In genomic region chr1:24118410-24119242, GRCh38 we compare ENCODE assay signal across 24 cellular contexts. TPM values are rescaled to one million over a fixed set of nuclear protein-coding genes. Genes with fewer than 3 reads are reported as not detected.
A peak's percentile ranks its signal among the peaks of the same experiment; 100 is the strongest.
DNase-seq lines count a peak whose midpoint lies in the region; ATAC-seq, FAIRE-seq and TF ChIP-seq lines count a peak whose summit lies in the region.
"Had no signal": no experiment of that assay in that cellular context is flagged by ENCODE, and none has a peak within 500 bp of the region (broad histone marks: within the 10 kb centered on the region; RNA-seq: fewer than 3 reads in every experiment).

No MANE protein-coding gene starts in this region.

- peak; percentile 43 for DNase-seq in DMS53 treated with DMSO at 0.1 percent for 48 hours (lab: John Stamatoyannopoulos, UW; ENCODE audit: unreplicated experiment)
- DNase-seq in RWPE1 (ENCODE audit: low spot score): no peak
- DNase-seq in HepG2 (ENCODE audit: low spot score): peak; percentile 75
- DNase-seq in spleen: peak; percentile 39
- DNase-seq in NCI-H526 (lab: John Stamatoyannopoulos, UW): no peak
- no peak for DNase-seq in endodermal cell
- DNase-seq in GF-D8 (lab: John Stamatoyannopoulos, UW): no peak
- DNase-seq: activated CD4-positive, alpha-beta T cell treated with anti-CD3 and anti-CD28 coated beads, Interleukin-2, amount 10 ng/mL, durations not matched to agents 7 days and 5 days; activated naive CD4-positive, alpha-beta T cell treated with anti-CD3 and anti-CD28 coated beads for 36 hours; activated T-cell treated with anti-CD3 and anti-CD28 coated beads, Interleukin-2, amount 50 U/mL, for 72 hours; amygdala; glutamatergic neuron; naive B cell; NCI-H1694; NCI-H524; RPMI8226; stimulated activated CD4-positive, alpha-beta T cell treated with anti-CD3 and anti-CD28 coated beads, Interleukin-2, amount 100 ng/mL, for 48 hours; T-helper 2 cell had no signal

- H3K9me3 Mint-ChIP-seq in endodermal cell: no peaks in the 10 kb centered on the region
- H3K9me3 Mint-ChIP-seq: activated CD4-positive, alpha-beta T cell treated with anti-CD3 and anti-CD28 coated beads, Interleukin-2, amount 10 ng/mL, durations not matched to agents 7 days and 5 days; activated naive CD4-positive, alpha-beta T cell treated with anti-CD3 and anti-CD28 coated beads for 36 hours; activated T-cell treated with anti-CD3 and anti-CD28 coated beads, Interleukin-2, amount 50 U/mL, for 72 hours; dendritic cell treated with granulocyte-macrophage colony-stimulating factor and Interleukin-4, amounts not matched to agents 40 ng/mL and 50 ng/mL, for 4 days; GM23338; naive B cell; stimulated activated memory B cell treated with anti-CD40 and anti-IgM and Interleukin-4, amounts not matched to agents 10 μg/mL and 1 μg/mL and 100 μg/mL, for 72 hours had no signal

- no peaks in the 10 kb centered on the region for H3K27me3 Mint-ChIP-seq in endodermal cell (ENCODE audit: insufficient read depth)

- in situ Hi-C loops in HepG2 (cut with HindIII; ENCODE audit: extremely low pct_ligation_motif_present, low pct_unique_long_range_greater_than_20kb): no loop called here

- no TSS peak for BruUV-seq in HepG2 (replicated peaks; lab: Mats Ljungman, UMichigan)

- POLR2A ChIA-PET in RWPE1 (lab: Yijun Ruan, JAX; ENCODE audit: low non-redundant PET): interaction anchor here (0.6 kb wide), 1 partner anchor 123 kb away, joined by 4 read pairs; no protein-coding TSS in a partner anchor
- POLR2A ChIA-PET in HepG2 (lab: Yijun Ruan, JAX): interaction anchor here (1.2 to 4.3 kb wide), 5 partner anchors 11 to 69 kb away, joined by 3 to 44 read pairs (median 7); partner anchors contain the start of gene IL22RA1

- H3K27me3 ChIP-seq in HepG2 (ENCODE audit: control insufficient read depth in 1 of 2, insufficient read depth in 2 of 2, low read length in 2 of 2) (0 out of 5 replicates have a peak, but pooled peaks cover 0 to under 1% of the 10 kb centered on the region in 2 experiments), spleen (replicated peaks in 1 of 7) (peaks cover 0 to 69% (median 0%) of the 10 kb centered on the region in 7 donors), endodermal cell (ENCODE audit: control insufficient read depth, insufficient read depth, low read length, poor library complexity, severe bottlenecking) (peaks cover 5% of the 10 kb centered on the region)

- no peaks in the 10 kb centered on the region for H3K79me2 ChIP-seq in HepG2 (ENCODE audit: insufficient read depth, low read length)

- intact Hi-C loops in HepG2 (cut with micrococcal nuclease; ENCODE audit: unreplicated experiment): no loop called here
- intact Hi-C loops in spleen (cut with DNase I; ENCODE audit: low total_unique reads): no loop called here

- H3K4me2 ChIP-seq in HepG2 (ENCODE audit: low read depth, low read length): peak overlapping the region; percentile 66
- H3K4me2 ChIP-seq: GM23338, KMS-11 had no signal

- H3K27ac ChIP-seq in RWPE1: peak overlapping the region; percentile 98
- peak overlapping the region; percentile 79 for H3K27ac ChIP-seq in HepG2 (ENCODE audit: extremely low read length, insufficient read depth, low read length)
- H3K27ac ChIP-seq in spleen: no peak overlapping the region
- H3K27ac ChIP-seq in endodermal cell (ENCODE audit: low read depth, low read length): no peak overlapping the region
- H3K27ac ChIP-seq: KMS-11, SK-N-MC had no signal

- TF ChIP-seq EP300 in HepG2 (IDR thresholded peaks at IDR 0.05; ENCODE audit: low read depth in 2 of 2, low read length in 2 of 2) (peak in 1 of 2 experiments; percentile 84; a peak in 2 of 4 replicates), HepG2 (CRISPR knock-in tag; IDR thresholded peaks at IDR 0.05; ENCODE audit: borderline replicate concordance) (peak; percentile 67; the same call in 1 of the 2 replicates)

- H4K20me1 ChIP-seq in HepG2 (ENCODE audit: insufficient read depth, low read length): no peaks in the 10 kb centered on the region

- no peak for TF ChIP-seq POLR2A in HepG2 (IDR thresholded peaks at IDR 0.05; ENCODE audit: insufficient read depth in 1 of 2, low read depth in 2 of 2, low read length in 2 of 2)
- TF ChIP-seq POLR2A in spleen (IDR thresholded peaks at IDR 0.05): no peak

- TF ChIP-seq RAD21 in HepG2 (CRISPR knock-in tag; IDR thresholded peaks at IDR 0.05): no peak

- H3K9me3 ChIP-seq in HepG2 (ENCODE audit: low read length) (no peaks in the 10 kb centered on the region), spleen (no peaks in the 10 kb centered on the region), endodermal cell (ENCODE audit: control insufficient read depth, low read length) (no peaks in the 10 kb centered on the region)

- H3K4me3 ChIP-seq in HepG2 (replicated peaks in 1 of 3; ENCODE audit: insufficient read depth in 1 of 3, low read depth in 2 of 3, low read length in 3 of 3) (peak overlapping the region in 1 of 3 experiments; percentile 27; a peak in 2 of 6 replicates), spleen (no peak overlapping the region), endodermal cell (ENCODE audit: low read length) (no peak overlapping the region)
- H3K4me3 ChIP-seq: GM23338, SK-N-MC had no signal

- H3K27ac Mint-ChIP-seq in endodermal cell: no peak overlapping the region
- H3K27ac Mint-ChIP-seq: activated CD4-positive, alpha-beta T cell treated with anti-CD3 and anti-CD28 coated beads, Interleukin-2, amount 10 ng/mL, durations not matched to agents 7 days and 5 days; activated naive CD4-positive, alpha-beta T cell treated with anti-CD3 and anti-CD28 coated beads for 36 hours; activated T-cell treated with anti-CD3 and anti-CD28 coated beads, Interleukin-2, amount 50 U/mL, for 72 hours; CD14-positive monocyte; dendritic cell treated with granulocyte-macrophage colony-stimulating factor and Interleukin-4, amounts not matched to agents 40 ng/mL and 50 ng/mL, for 4 days; GM23338; naive B cell; stimulated activated memory B cell treated with anti-CD40 and anti-IgM and Interleukin-4, amounts not matched to agents 10 μg/mL and 1 μg/mL and 100 μg/mL, for 72 hours had no signal

- H3K9ac ChIP-seq in HepG2 (ENCODE audit: insufficient read depth, low read depth, low read length): no peak overlapping the region
- no peak overlapping the region for H3K9ac ChIP-seq in endodermal cell (ENCODE audit: extremely low read depth, low read length, poor library complexity, severe bottlenecking)
- H3K9ac ChIP-seq: KMS-11 had no signal

- WGBS in HepG2 (ENCODE audit: low lambda C conversion rate): 24% methylated on average over 8 of the region's 8 CpGs
- 67 to 82% (median 72%) methylated on average over 8 of the region's 8 CpGs for WGBS in spleen, 5 donors
- WGBS in endodermal cell (ENCODE audit: insufficient coverage in 1 of 2, insufficient read length in 1 of 2), 2 experiments: 92 to 93% methylated on average over 3 to 6 of the region's 8 CpGs

- no peak overlapping the region for H2AFZ ChIP-seq in HepG2 (ENCODE audit: low read length)
- H2AFZ ChIP-seq: GM23338 had no signal

- H3K4me3 Mint-ChIP-seq in endodermal cell: no peak overlapping the region
- H3K4me3 Mint-ChIP-seq: activated CD4-positive, alpha-beta T cell treated with anti-CD3 and anti-CD28 coated beads, Interleukin-2, amount 10 ng/mL, durations not matched to agents 7 days and 5 days; activated naive CD4-positive, alpha-beta T cell treated with anti-CD3 and anti-CD28 coated beads for 36 hours; activated T-cell treated with anti-CD3 and anti-CD28 coated beads, Interleukin-2, amount 50 U/mL, for 72 hours; CD14-positive monocyte; dendritic cell treated with granulocyte-macrophage colony-stimulating factor and Interleukin-4, amounts not matched to agents 40 ng/mL and 50 ng/mL, for 4 days; GM23338; naive B cell; stimulated activated memory B cell treated with anti-CD40 and anti-IgM and Interleukin-4, amounts not matched to agents 10 μg/mL and 1 μg/mL and 100 μg/mL, for 72 hours had no signal

- peaks cover 6% of the 10 kb centered on the region for H3K4me1 Mint-ChIP-seq in endodermal cell
- H3K4me1 Mint-ChIP-seq: activated CD4-positive, alpha-beta T cell treated with anti-CD3 and anti-CD28 coated beads, Interleukin-2, amount 10 ng/mL, durations not matched to agents 7 days and 5 days; CD14-positive monocyte; naive B cell; stimulated activated memory B cell treated with anti-CD40 and anti-IgM and Interleukin-4, amounts not matched to agents 10 μg/mL and 1 μg/mL and 100 μg/mL, for 72 hours had no signal

- FAIRE-seq in HepG2 (lab: Jason Lieb, UNC): peak; percentile 49

- H3K36me3 Mint-ChIP-seq in endodermal cell (ENCODE audit: low read depth): no peaks in the 10 kb centered on the region
- H3K36me3 Mint-ChIP-seq: CD14-positive monocyte; naive B cell; stimulated activated memory B cell treated with anti-CD40 and anti-IgM and Interleukin-4, amounts not matched to agents 10 μg/mL and 1 μg/mL and 100 μg/mL, for 72 hours had no signal

- ATAC-seq in HepG2: peak; percentile 19
- ATAC-seq: activated T-cell treated with anti-CD3 and anti-CD28 coated beads, Interleukin-2, amount 50 U/mL, for 72 hours; GM23338; stimulated activated memory B cell treated with anti-CD40 and anti-IgM and Interleukin-4, amounts not matched to agents 10 μg/mL and 1 μg/mL and 100 μg/mL, for 72 hours had no signal

- peaks cover 79% of the 10 kb centered on the region for H3K4me1 ChIP-seq in HepG2 (ENCODE audit: insufficient read depth, low read length)
- peaks cover 0 to 7% (median 2%) of the 10 kb centered on the region in 6 donors for H3K4me1 ChIP-seq in spleen
- peaks cover 4% of the 10 kb centered on the region for H3K4me1 ChIP-seq in endodermal cell (ENCODE audit: control insufficient read depth, insufficient read depth, low read length)

- TF ChIP-seq CTCF in RWPE1 (conservative IDR thresholded peaks at IDR 0.05; ENCODE audit: low read depth): no peak
- TF ChIP-seq CTCF in HepG2 (CRISPR knock-in tag; IDR thresholded peaks at IDR 0.05): no peak
- no peak for TF ChIP-seq CTCF in spleen (IDR thresholded peaks at IDR 0.05 in 8 of 11, conservative IDR thresholded peaks at IDR 0.05 in 3 of 11)
- no peak for TF ChIP-seq CTCF in endodermal cell (conservative IDR thresholded peaks at IDR 0.05)

- no peaks in the 10 kb centered on the region for H3K36me3 ChIP-seq in HepG2 (replicated peaks in 1 of 2; ENCODE audit: control insufficient read depth in 1 of 2, insufficient read depth in 2 of 2, low read length in 2 of 2)
- H3K36me3 ChIP-seq in spleen: no peaks in the 10 kb centered on the region
- no peaks in the 10 kb centered on the region for H3K36me3 ChIP-seq in endodermal cell (ENCODE audit: control insufficient read depth, insufficient read depth, low read length)

- CTCF ChIA-PET in RWPE1 (lab: Yijun Ruan, JAX) (interaction anchor here (0.7 kb wide), 1 partner anchor 273 kb away, joined by 3 read pairs; no protein-coding TSS in a partner anchor), HepG2 (lab: Yijun Ruan, JAX; ENCODE audit: low intra/inter-chr PET ratio, low total read pairs) (no interaction called here)

RNA-seq across cellular contexts. Expression of gene MYOM3, which starts 6.7 kb away (rescaled TPM):
- total RNA-seq in HepG2 (2016; rRNA removed; fragmentation: Illumina TruSeq; extraction: Trizol) (15.3 and 16.5 TPM in 2 replicates), spleen (not detected), endodermal cell (under 1 TPM; 0.11 to 0.15 TPM)
- total RNA-seq in HepG2 (2016; cell fraction: cytosol; rRNA removed; fragmentation: Illumina TruSeq; extraction: Trizol; ENCODE audit: low read depth): 4.1 and 5.6 TPM in 2 replicates
- total RNA-seq in HepG2 (2016; cell fraction: insoluble cytoplasmic fraction; rRNA removed; fragmentation: Illumina TruSeq; extraction: Trizol): 13.4 and 15.6 TPM in 2 replicates
- 13.7 and 13.8 TPM in 2 replicates for total RNA-seq in HepG2 (2016; cell fraction: membrane; rRNA removed; fragmentation: Illumina TruSeq; extraction: Trizol)
- total RNA-seq in HepG2 (2016; cell fraction: nucleus; rRNA removed; fragmentation: Illumina TruSeq; extraction: Trizol): 8.9 and 12.1 TPM in 2 replicates
- polyA plus RNA-seq in HepG2 (2011; rRNA removed) (5.8 and 7.9 TPM in 2 replicates), spleen (under 1 TPM; 0.02 to 0.06 (median 0.06) TPM)
- 5.4 and 6.0 TPM in 2 replicates for polyA plus RNA-seq in HepG2 (2011; cell fraction: cytosol; rRNA removed)
- 11.3 and 13.5 TPM in 2 replicates for polyA plus RNA-seq in HepG2 (2011; cell fraction: nucleus; rRNA removed)
- polyA plus RNA-seq in HepG2 (2012): 16.0 TPM in 2 replicates
- polyA plus RNA-seq in HepG2 (2016; cell fraction: cytosol; fragmentation: Illumina TruSeq; extraction: Trizol; ENCODE audit: low read depth): 2.4 TPM in 2 replicates
- 13.0 and 14.7 TPM in 2 replicates for polyA plus RNA-seq in HepG2 (2016; cell fraction: insoluble cytoplasmic fraction; fragmentation: Illumina TruSeq; extraction: Trizol; ENCODE audit: low read depth)
- 8.0 and 8.5 TPM in 2 replicates for polyA plus RNA-seq in HepG2 (2016; cell fraction: membrane; fragmentation: Illumina TruSeq; extraction: Trizol; ENCODE audit: low read depth)
- 19.4 and 21.7 TPM in 2 replicates for polyA plus RNA-seq in HepG2 (2016; cell fraction: nucleus; fragmentation: Illumina TruSeq; extraction: Trizol; ENCODE audit: insufficient read depth, low read depth)
- 0.14 and 8.4 TPM in 2 replicates for polyA minus RNA-seq in HepG2 (2011; rRNA and poly(A)+ RNA removed; ENCODE audit: low replicate concordance)
- 3.6 and 4.5 TPM in 2 replicates for polyA minus RNA-seq in HepG2 (2011; cell fraction: cytosol; rRNA and poly(A)+ RNA removed)
- polyA minus RNA-seq in HepG2 (2011; cell fraction: nucleus; rRNA and poly(A)+ RNA removed): 10.2 and 12.6 TPM in 2 replicates
- polyA plus RNA-seq in endodermal cell (2013, experiment 1 of 2): 0.14 TPM
- 0.08 TPM for polyA plus RNA-seq in endodermal cell (2013, experiment 2 of 2)
- total RNA-seq: activated CD4-positive, alpha-beta T cell treated with anti-CD3 and anti-CD28 coated beads, Interleukin-2, amount 10 ng/mL, durations not matched to agents 7 days and 5 days; activated naive CD4-positive, alpha-beta T cell treated with anti-CD3 and anti-CD28 coated beads for 36 hours; activated T-cell treated with anti-CD3 and anti-CD28 coated beads, Interleukin-2, amount 50 U/mL, for 72 hours; GM23338 had no signal
- polyA plus RNA-seq: CD14-positive monocyte, GM23338 had no signal

RNA-seq across cellular contexts. Expression of gene IL22RA1, which starts 24.3 kb away (rescaled TPM):
- 2.1 and 4.4 TPM in 2 replicates for total RNA-seq in HepG2 (2016; rRNA removed; fragmentation: Illumina TruSeq; extraction: Trizol)
- 0.91 and 1.6 TPM in 2 replicates for total RNA-seq in HepG2 (2016; cell fraction: cytosol; rRNA removed; fragmentation: Illumina TruSeq; extraction: Trizol; ENCODE audit: low read depth)
- total RNA-seq in HepG2 (2016; cell fraction: insoluble cytoplasmic fraction; rRNA removed; fragmentation: Illumina TruSeq; extraction: Trizol): 1.5 and 4.4 TPM in 2 replicates
- 3.0 and 3.1 TPM in 2 replicates for total RNA-seq in HepG2 (2016; cell fraction: membrane; rRNA removed; fragmentation: Illumina TruSeq; extraction: Trizol)
- total RNA-seq in HepG2 (2016; cell fraction: nucleus; rRNA removed; fragmentation: Illumina TruSeq; extraction: Trizol): 4.5 and 6.1 TPM in 2 replicates
- polyA plus RNA-seq in HepG2 (2011; rRNA removed): 10.2 and 13.3 TPM in 2 replicates
- polyA plus RNA-seq in HepG2 (2011; cell fraction: cytosol; rRNA removed): 5.9 and 6.0 TPM in 2 replicates
- 13.5 and 13.6 TPM in 2 replicates for polyA plus RNA-seq in HepG2 (2011; cell fraction: nucleus; rRNA removed)
- 11.8 and 14.1 TPM in 2 replicates for polyA plus RNA-seq in HepG2 (2012)
- 1.7 and 2.0 TPM in 2 replicates for polyA plus RNA-seq in HepG2 (2016; cell fraction: cytosol; fragmentation: Illumina TruSeq; extraction: Trizol; ENCODE audit: low read depth)
- 2.8 and 3.9 TPM in 2 replicates for polyA plus RNA-seq in HepG2 (2016; cell fraction: insoluble cytoplasmic fraction; fragmentation: Illumina TruSeq; extraction: Trizol; ENCODE audit: low read depth)
- polyA plus RNA-seq in HepG2 (2016; cell fraction: membrane; fragmentation: Illumina TruSeq; extraction: Trizol; ENCODE audit: low read depth): 2.4 and 3.0 TPM in 2 replicates
- 13.6 and 13.9 TPM in 2 replicates for polyA plus RNA-seq in HepG2 (2016; cell fraction: nucleus; fragmentation: Illumina TruSeq; extraction: Trizol; ENCODE audit: insufficient read depth, low read depth)
- polyA minus RNA-seq in HepG2 (2011; rRNA and poly(A)+ RNA removed; ENCODE audit: low replicate concordance): 2.7 and 12.2 TPM in 2 replicates
- polyA minus RNA-seq in HepG2 (2011; cell fraction: cytosol; rRNA and poly(A)+ RNA removed): 4.0 and 5.3 TPM in 2 replicates
- polyA minus RNA-seq in HepG2 (2011; cell fraction: nucleus; rRNA and poly(A)+ RNA removed): 4.2 and 4.5 TPM in 2 replicates
- not detected for total RNA-seq in spleen
- not detected for polyA plus RNA-seq in spleen
- not detected for total RNA-seq in endodermal cell
- polyA plus RNA-seq in endodermal cell (2013, experiment 1 of 2): not detected
- polyA plus RNA-seq in endodermal cell (2013, experiment 2 of 2): not detected
- total RNA-seq: activated CD4-positive, alpha-beta T cell treated with anti-CD3 and anti-CD28 coated beads, Interleukin-2, amount 10 ng/mL, durations not matched to agents 7 days and 5 days; activated naive CD4-positive, alpha-beta T cell treated with anti-CD3 and anti-CD28 coated beads for 36 hours; activated T-cell treated with anti-CD3 and anti-CD28 coated beads, Interleukin-2, amount 50 U/mL, for 72 hours had no signal
- polyA plus RNA-seq: CD14-positive monocyte had no signal

Comparison
In these comparisons a context has a peak if more than half of its experiments do, and no peak if none do; other contexts are left out.
1. DNase-seq: peak in DMS53 treated with DMSO at 0.1 percent for 48 hours (single experiment), HepG2 (single experiment) and spleen (single experiment); none in RWPE1 (single experiment), NCI-H526 (0 of 2), endodermal cell (single experiment) and GF-D8 (single experiment).
2. H3K27ac ChIP-seq: peak in RWPE1 (single experiment) and HepG2 (single experiment); none in spleen (0 of 8) and endodermal cell (single experiment).
3. RNA of gene MYOM3, which starts 6.7 kb away (total RNA-seq): 4.1 to 16.5 TPM in HepG2; 0.11 to 0.15 TPM in endodermal cell and not detected in spleen; every median in the first group is over 4 times any median in the second.